Comparison of ENCODE assay signal across 35 cellular contexts in genomic region chr4:99120501-99120900, GRCh38. TPM values are rescaled to one million over a fixed set of nuclear protein-coding genes. Genes with fewer than 3 reads are reported as not detected.
"Had no signal": no experiment of that assay in that cellular context is flagged by ENCODE, and none has a peak within 500 bp of the region (broad histone marks: within the 10 kb centered on the region; RNA-seq: fewer than 3 reads in every experiment).

No MANE protein-coding gene starts in this region.

- ATAC-seq: activated CD4-positive, alpha-beta T cell treated with anti-CD3 and anti-CD28 coated beads for 36 hours; activated CD8-positive, alpha-beta T cell treated with anti-CD3 and anti-CD28 coated beads for 36 hours; activated naive CD8-positive, alpha-beta T cell treated with anti-CD3 and anti-CD28 coated beads, Interleukin-2, amount 50 U/mL, for 24 hours; body of pancreas; foreskin keratinocyte; gastrocnemius medialis; heart left ventricle had no signal

- H3K4me1 Mint-ChIP-seq: activated CD4-positive, alpha-beta T cell treated with anti-CD3 and anti-CD28 coated beads for 36 hours; activated naive CD4-positive, alpha-beta T cell treated with anti-CD3 and anti-CD28 coated beads, Interleukin-2, amount 50 U/mL, for 24 hours; activated naive CD8-positive, alpha-beta T cell treated with anti-CD3 and anti-CD28 coated beads for 36 hours; activated naive CD8-positive, alpha-beta T cell treated with anti-CD3 and anti-CD28 coated beads, Interleukin-2, amount 50 U/mL, for 24 hours had no signal

- H3K9me3 Mint-ChIP-seq: activated CD8-positive, alpha-beta T cell treated with anti-CD3 and anti-CD28 coated beads for 36 hours; activated naive CD4-positive, alpha-beta T cell treated with anti-CD3 and anti-CD28 coated beads for 36 hours; activated naive CD4-positive, alpha-beta T cell treated with anti-CD3 and anti-CD28 coated beads, Interleukin-2, amount 50 U/mL, for 24 hours; activated naive CD8-positive, alpha-beta T cell treated with anti-CD3 and anti-CD28 coated beads for 36 hours; activated naive CD8-positive, alpha-beta T cell treated with anti-CD3 and anti-CD28 coated beads, Interleukin-2, amount 50 U/mL, for 24 hours; activated T-helper 1 cell treated with anti-CD3 and anti-CD28 coated beads, Interleukin-12 subunit alpha, Interleukin-12 subunit beta, Interleukin-2, Interleukin-4 antibody, amounts not matched to agents 30 ng/mL and 10 ng/mL and 1 ng/mL, durations not matched to agents 14 hours and 24 hours and 36 hours; activated T-helper 2 cell treated with anti-CD3 and anti-CD28 coated beads, Interferon-gamma antibody, Interleukin-2, Interleukin-4, amounts not matched to agents 10 μg/mL and 5 μg/mL and 100 μg/mL, durations not matched to agents 14 hours and 24 hours and 36 hours had no signal

- H3K27ac ChIP-seq: adrenal gland, body of pancreas, cardiac muscle cell, colonic mucosa, esophagus muscularis mucosa, foreskin keratinocyte, gastrocnemius medialis, heart left ventricle, WERI-Rb-1 had no signal

- H3K36me3 ChIP-seq: adrenal gland, cardiac muscle cell, colonic mucosa, esophagus muscularis mucosa, gastrocnemius medialis, heart left ventricle, WERI-Rb-1 had no signal

- H3K27ac Mint-ChIP-seq: activated CD4-positive, alpha-beta T cell treated with anti-CD3 and anti-CD28 coated beads for 36 hours; activated CD8-positive, alpha-beta T cell treated with anti-CD3 and anti-CD28 coated beads for 36 hours; activated naive CD4-positive, alpha-beta T cell treated with anti-CD3 and anti-CD28 coated beads for 36 hours; activated naive CD4-positive, alpha-beta T cell treated with anti-CD3 and anti-CD28 coated beads, Interleukin-2, amount 50 U/mL, for 24 hours; activated naive CD8-positive, alpha-beta T cell treated with anti-CD3 and anti-CD28 coated beads for 36 hours; activated naive CD8-positive, alpha-beta T cell treated with anti-CD3 and anti-CD28 coated beads, Interleukin-2, amount 50 U/mL, for 24 hours; activated T-helper 1 cell treated with anti-CD3 and anti-CD28 coated beads, Interleukin-12 subunit alpha, Interleukin-12 subunit beta, Interleukin-2, Interleukin-4 antibody, amounts not matched to agents 30 ng/mL and 10 ng/mL and 1 ng/mL, durations not matched to agents 14 hours and 24 hours and 36 hours; activated T-helper 2 cell treated with anti-CD3 and anti-CD28 coated beads, Interferon-gamma antibody, Interleukin-2, Interleukin-4, amounts not matched to agents 10 μg/mL and 5 μg/mL and 100 μg/mL, durations not matched to agents 14 hours and 24 hours and 36 hours had no signal

- H3K4me1 ChIP-seq: adrenal gland, body of pancreas, colonic mucosa, foreskin keratinocyte, gastrocnemius medialis had no signal

- H3K27me3 ChIP-seq: adrenal gland, body of pancreas, cardiac muscle cell, colonic mucosa, esophagus muscularis mucosa, foreskin keratinocyte, gastrocnemius medialis, heart left ventricle had no signal

- DNase-seq: activated CD4-positive, alpha-beta T cell treated with anti-CD3 and anti-CD28 coated beads for 36 hours; activated CD4-positive, alpha-beta T cell treated with anti-CD3 and anti-CD28 coated beads, Interleukin-2, amount 50 U/mL, for 1 hour; activated CD4-positive, alpha-beta T cell treated with anti-CD3 and anti-CD28 coated beads, Interleukin-2, amount 50 U/mL, for 48 hours; activated CD4-positive, CD25-positive, alpha-beta regulatory T cell; activated CD4-positive, CD25-positive, alpha-beta regulatory T cell treated with anti-CD3 and anti-CD28 coated beads, Interleukin-2, amount 50 U/mL, for 72 hours; activated CD8-positive, alpha-beta memory T cell treated with anti-CD3 and anti-CD28 coated beads for 24 hours; activated CD8-positive, alpha-beta T cell treated with anti-CD3 and anti-CD28 coated beads for 36 hours; activated effector memory CD4-positive, alpha-beta T cell treated with anti-CD3 and anti-CD28 coated beads, Interleukin-2, amount 50 U/mL, for 16 hours; activated naive CD4-positive, alpha-beta T cell treated with anti-CD3 and anti-CD28 coated beads for 36 hours; activated naive CD8-positive, alpha-beta T cell treated with anti-CD3 and anti-CD28 coated beads for 36 hours; activated naive CD8-positive, alpha-beta T cell treated with anti-CD3 and anti-CD28 coated beads, Interleukin-2, amount 50 U/mL, for 24 hours; activated T-cell treated with anti-CD3 and anti-CD28 coated beads, Interleukin-2, amount 50 U/mL, for 48 hours; adrenal gland; amygdala; aorta; body of pancreas; central memory CD4-positive, alpha-beta T cell; cerebellar nuclear complex; colonic mucosa; effector CD8-positive, alpha-beta T cell; foreskin keratinocyte; gastrocnemius medialis; glutamatergic neuron; heart left ventricle; T-helper 2 cell; WERI-Rb-1 had no signal

- H3K9me3 ChIP-seq: adrenal gland, body of pancreas, colonic mucosa, esophagus muscularis mucosa, gastrocnemius medialis, heart left ventricle had no signal

- H3K4me3 Mint-ChIP-seq: activated CD4-positive, alpha-beta T cell treated with anti-CD3 and anti-CD28 coated beads for 36 hours; activated CD8-positive, alpha-beta T cell treated with anti-CD3 and anti-CD28 coated beads for 36 hours; activated naive CD4-positive, alpha-beta T cell treated with anti-CD3 and anti-CD28 coated beads for 36 hours; activated naive CD4-positive, alpha-beta T cell treated with anti-CD3 and anti-CD28 coated beads, Interleukin-2, amount 50 U/mL, for 24 hours; activated naive CD8-positive, alpha-beta T cell treated with anti-CD3 and anti-CD28 coated beads for 36 hours; activated naive CD8-positive, alpha-beta T cell treated with anti-CD3 and anti-CD28 coated beads, Interleukin-2, amount 50 U/mL, for 24 hours; activated T-helper 1 cell treated with anti-CD3 and anti-CD28 coated beads, Interleukin-12 subunit alpha, Interleukin-12 subunit beta, Interleukin-2, Interleukin-4 antibody, amounts not matched to agents 30 ng/mL and 10 ng/mL and 1 ng/mL, durations not matched to agents 14 hours and 24 hours and 36 hours had no signal

- H3K4me3 ChIP-seq: adrenal gland, body of pancreas, cardiac muscle cell, colonic mucosa, esophagus muscularis mucosa, gastrocnemius medialis, heart left ventricle had no signal

- H3K27me3 Mint-ChIP-seq: activated CD4-positive, alpha-beta T cell treated with anti-CD3 and anti-CD28 coated beads for 36 hours; activated naive CD4-positive, alpha-beta T cell treated with anti-CD3 and anti-CD28 coated beads, Interleukin-2, amount 50 U/mL, for 24 hours; activated naive CD8-positive, alpha-beta T cell treated with anti-CD3 and anti-CD28 coated beads, Interleukin-2, amount 50 U/mL, for 24 hours had no signal

- H3K36me3 Mint-ChIP-seq: activated naive CD8-positive, alpha-beta T cell treated with anti-CD3 and anti-CD28 coated beads for 36 hours had no signal

RNA-seq across cellular contexts. Expression of gene ADH4, which starts 23.6 kb away (rescaled TPM):
- total RNA-seq: activated CD4-positive, alpha-beta T cell treated with anti-CD3 and anti-CD28 coated beads for 36 hours; activated CD8-positive, alpha-beta T cell treated with anti-CD3 and anti-CD28 coated beads for 36 hours; activated naive CD4-positive, alpha-beta T cell treated with anti-CD3 and anti-CD28 coated beads for 36 hours; activated naive CD8-positive, alpha-beta T cell treated with anti-CD3 and anti-CD28 coated beads for 36 hours; activated T-helper 1 cell treated with anti-CD3 and anti-CD28 coated beads, Interleukin-12 subunit alpha, Interleukin-12 subunit beta, Interleukin-2, Interleukin-4 antibody, amounts not matched to agents 30 ng/mL and 10 ng/mL and 1 ng/mL, durations not matched to agents 14 hours and 24 hours and 36 hours; activated T-helper 2 cell treated with anti-CD3 and anti-CD28 coated beads, Interferon-gamma antibody, Interleukin-2, Interleukin-4, amounts not matched to agents 10 μg/mL and 5 μg/mL and 100 μg/mL, durations not matched to agents 14 hours and 24 hours and 36 hours; body of pancreas; cardiac muscle cell; dermis microvascular lymphatic vessel endothelial cell; endothelial cell of umbilical vein; epithelial cell of proximal tubule; foreskin keratinocyte; heart left ventricle; T-helper 1 cell treated with Interleukin-12 subunit alpha and Interleukin-12 subunit beta and Interleukin-4 antibody, amounts not matched to agents 30 ng/mL and 1 ng/mL, for 36 hours had no signal
- polyA plus RNA-seq: endothelial cell of umbilical vein, foreskin keratinocyte had no signal
